In the genomic region with DNA sequence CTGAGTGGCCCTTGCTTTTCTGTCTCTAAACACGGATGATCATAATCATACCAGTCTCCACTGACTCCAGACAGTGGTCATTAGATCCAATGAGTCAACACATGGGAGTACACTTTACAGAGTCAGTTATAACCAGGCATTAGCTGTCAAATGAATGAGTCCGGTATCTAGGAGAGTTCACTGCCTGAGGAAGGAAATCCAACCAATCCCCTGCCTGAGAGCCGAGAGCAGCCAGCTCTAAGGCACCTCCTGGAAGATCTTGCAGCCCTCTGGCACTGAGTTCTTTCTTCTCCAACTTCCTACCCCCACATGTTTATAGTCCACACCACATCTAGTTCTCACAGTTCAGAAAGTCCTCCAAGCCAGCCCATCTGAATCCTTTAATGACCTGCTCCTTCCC, we compare ENCODE assay signal across 18 cellular contexts. TPM values are rescaled to one million over a fixed set of nuclear protein-coding genes. Genes with fewer than 3 reads are reported as not detected.
DNase-seq lines count a peak whose midpoint lies in the region; ATAC-seq and TF ChIP-seq lines count a peak whose summit lies in the region.
"Had no signal": no experiment of that assay in that cellular context is flagged by ENCODE, and none has a peak within 500 bp of the region (broad histone marks: within the 10 kb centered on the region; RNA-seq: fewer than 3 reads in every experiment).

No MANE protein-coding gene starts in this region.

- in situ Hi-C loops in transverse colon (cut with MboI; ENCODE audit: low pct_ligation_motif_present in 1 of 4, low pct_unique_long_range_greater_than_20kb in 1 of 4, low sequenced_read_pairs in 3 of 4) = loop anchor here in 2 of 4 donors (5.0 to 25.0 kb wide), 2 partner anchors 107 to 153 kb away; partner anchors contain the start of gene PROK1 (in 1 of the 2)

- no peak overlapping the region for H3K4me3 Mint-ChIP-seq in activated CD4-positive, alpha-beta memory T cell treated with anti-CD3 and anti-CD28 coated beads for 36 hours
- H3K4me3 Mint-ChIP-seq: CD4-positive, CD25-positive, alpha-beta regulatory T cell; IgD-negative memory B cell had no signal

- H3K4me1 Mint-ChIP-seq in activated CD4-positive, alpha-beta memory T cell treated with anti-CD3 and anti-CD28 coated beads for 36 hours (ENCODE audit: low read depth) = no peaks in the 10 kb centered on the region
- H3K4me1 Mint-ChIP-seq: IgD-negative memory B cell had no signal

- no peak overlapping the region for H3K27ac Mint-ChIP-seq in activated CD4-positive, alpha-beta memory T cell treated with anti-CD3 and anti-CD28 coated beads for 36 hours

- TF ChIP-seq CTCF in epithelial cell of esophagus (IDR thresholded peaks at IDR 0.05; ENCODE audit: insufficient read depth, low read depth, low read length, missing control alignments) (no peak), transverse colon (IDR thresholded peaks at IDR 0.05) (no peak)

- ATAC-seq in GM21723 (IDR thresholded peaks at IDR 0.05; ENCODE audit: unreplicated experiment) = no peak
- no peak for ATAC-seq in HG03469 (IDR thresholded peaks at IDR 0.05; ENCODE audit: unreplicated experiment)
- ATAC-seq: esophagus mucosa had no signal

- intact Hi-C loops in activated CD4-positive, alpha-beta memory T cell treated with anti-CD3 and anti-CD28 coated beads for 36 hours (cut with micrococcal nuclease) = loop anchor here (5.0 to 10.0 kb wide), 2 partner anchors 47 to 155 kb away; no protein-coding TSS in a partner anchor
- intact Hi-C loops in transverse colon (cut with DNase I; ENCODE audit: low total_unique reads) = loop anchor here (10.0 kb wide), 1 partner anchor 145 kb away; the partner anchor contains the start of gene PROK1

- TF ChIP-seq POLR2A in transverse colon (IDR thresholded peaks at IDR 0.05) = no peak

- H3K9me3 Mint-ChIP-seq in activated CD4-positive, alpha-beta memory T cell treated with anti-CD3 and anti-CD28 coated beads for 36 hours = no peaks in the 10 kb centered on the region
- H3K9me3 Mint-ChIP-seq: CD4-positive, CD25-positive, alpha-beta regulatory T cell; IgD-negative memory B cell had no signal

- no peak for TF ChIP-seq EP300 in transverse colon (IDR thresholded peaks at IDR 0.05; ENCODE audit: low read depth)

- H3K4me3 ChIP-seq in epithelial cell of esophagus (ENCODE audit: low read length) (no peak overlapping the region), transverse colon (no peak overlapping the region)

- no peaks in the 10 kb centered on the region for H3K36me3 ChIP-seq in transverse colon

- POLR2A ChIA-PET in activated CD4-positive, alpha-beta memory T cell treated with anti-CD3 and anti-CD28 coated beads for 36 hours (lab: Charles Lee) = interaction anchor here (1.4 kb wide), 1 partner anchor 101 kb away, joined by 9 read pairs; no protein-coding TSS in a partner anchor

- no peaks in the 10 kb centered on the region for H3K36me3 Mint-ChIP-seq in activated CD4-positive, alpha-beta memory T cell treated with anti-CD3 and anti-CD28 coated beads for 36 hours
- H3K36me3 Mint-ChIP-seq: CD4-positive, CD25-positive, alpha-beta regulatory T cell had no signal

- DNase-seq in DMS 273 (lab: John Stamatoyannopoulos, UW; ENCODE audit: unreplicated experiment) (peak; percentile 61), NCI-H226 (peak; percentile 97), epithelial cell of esophagus (ENCODE audit: low read depth) (peak; percentile 72), non-pigmented ciliary epithelial cell (ENCODE audit: low read depth) (peak; percentile 81), transverse colon (no peak)
- DNase-seq in activated CD4-positive, alpha-beta memory T cell treated with anti-CD3 and anti-CD28 coated beads for 36 hours = no peak
- DNase-seq: activated CD4-positive, alpha-beta T cell treated with anti-CD3 and anti-CD28 coated beads, Interleukin-2, amount 50 U/mL, for 48 hours; activated gamma-delta T cell treated with Interleukin-2 at 50 U/mL for 16 hours; CD4-positive, CD25-positive, alpha-beta regulatory T cell; central memory CD4-positive, alpha-beta T cell; NCI-H524 treated with DMSO at 0.1 percent for 48 hours; stimulated activated CD4-positive, alpha-beta T cell treated with anti-CD3 and anti-CD28 coated beads, Interleukin-4, amount 100 ng/mL, for 4 hours; stimulated activated naive CD4-positive, alpha-beta T cell; T1000 had no signal

- no peak overlapping the region for H3K27ac ChIP-seq in transverse colon

- CTCF ChIA-PET in activated CD4-positive, alpha-beta memory T cell treated with anti-CD3 and anti-CD28 coated beads for 36 hours (lab: Charles Lee) = interaction anchor here (1.3 to 17.3 kb wide), 5 partner anchors 101 to 535 kb away, joined by 3 to 920 read pairs (median 8); partner anchors contain the start of gene KCNC4

- no peaks in the 10 kb centered on the region for H3K9me3 ChIP-seq in transverse colon

- whole genome bisulfite sequencing in transverse colon (ENCODE audit: low coverage in 1 of 2), 2 donors = 65 to 87% methylated on average over 2 to 3 of the region's 3 CpGs

- H3K27me3 Mint-ChIP-seq in activated CD4-positive, alpha-beta memory T cell treated with anti-CD3 and anti-CD28 coated beads for 36 hours = no peaks in the 10 kb centered on the region
- H3K27me3 Mint-ChIP-seq: CD4-positive, CD25-positive, alpha-beta regulatory T cell; IgD-negative memory B cell had no signal

- no peaks in the 10 kb centered on the region for H3K27me3 ChIP-seq in transverse colon

- peaks cover 2 to 8% (median 5%) of the 10 kb centered on the region in 4 donors for H3K4me1 ChIP-seq in transverse colon

RNA-seq across cellular contexts. Expression of gene RBM15, which starts 29.4 kb away (rescaled TPM):
- 10 to 100 TPM; 59.1 to 60.2 TPM for total RNA-seq in activated CD4-positive, alpha-beta memory T cell treated with anti-CD3 and anti-CD28 coated beads for 36 hours
- total RNA-seq in transverse colon = 10 to 100 TPM; 39.3 to 69.7 (median 48.0) TPM

Comparison
In these comparisons a context has a peak if more than half of its experiments do, and no peak if none do; other contexts are left out.
1. DNase-seq: peak in DMS 273 (single experiment), NCI-H226 (single experiment), epithelial cell of esophagus (single experiment) and non-pigmented ciliary epithelial cell (single experiment); none in activated CD4-positive, alpha-beta memory T cell treated with anti-CD3 and anti-CD28 coated beads for 36 hours (single experiment) and transverse colon (single experiment).